In genomic region chr1:71586030-71586429, GRCh38 we compare ENCODE assay signal across 15 cellular contexts.
DNase-seq lines count a peak whose midpoint lies in the region; ATAC-seq lines count a peak whose summit lies in the region.
"Had no signal": no experiment of that assay in that cellular context is flagged by ENCODE, and none has a peak within 500 bp of the region (broad histone marks: within the 10 kb centered on the region; RNA-seq: fewer than 3 reads in every experiment).

No MANE protein-coding gene starts in this region.

- no peaks in the 10 kb centered on the region for H3K27me3 Mint-ChIP-seq in CD4-positive, alpha-beta memory T cell
- H3K27me3 Mint-ChIP-seq: T-helper 17 cell had no signal

- H3K36me3 Mint-ChIP-seq in CD4-positive, alpha-beta memory T cell = no peaks in the 10 kb centered on the region

- H3K27ac Mint-ChIP-seq in CD4-positive, alpha-beta memory T cell = no peak overlapping the region
- H3K27ac Mint-ChIP-seq: T-helper 17 cell had no signal

- H3K4me3 ChIP-seq in CD4-positive, alpha-beta memory T cell (ENCODE audit: low read length in 2 of 2) = no peak overlapping the region
- H3K4me3 ChIP-seq: BLaER1 treated with 17β-estradiol and CSF1 and Interleukin-3, amounts not matched to agents 10 nM and 100 nM had no signal

- CTCF ChIA-PET in CD4-positive, alpha-beta memory T cell (lab: Charles Lee; ENCODE audit: partially characterized antibody) = no interaction called here

- DNase-seq in DMS53 (lab: John Stamatoyannopoulos, UW) = peak; percentile 39
- DNase-seq in DMS53 treated with DMSO at 0.1 percent for 48 hours (lab: John Stamatoyannopoulos, UW; ENCODE audit: unreplicated experiment) = no peak
- DNase-seq in left colon = no peak
- DNase-seq in CD4-positive, alpha-beta memory T cell = no peak
- DNase-seq: NCI-H146, NCI-H345, NCI-H774, SIG-M5, T-helper 17 cell had no signal

- no peak overlapping the region for H3K27ac ChIP-seq in CD4-positive, alpha-beta memory T cell (ENCODE audit: low read depth, low read length)
- H3K27ac ChIP-seq: 22Rv1; BLaER1 treated with 17β-estradiol and CSF1 and Interleukin-3, amounts not matched to agents 10 nM and 100 nM had no signal

- H3K9me3 Mint-ChIP-seq in CD4-positive, alpha-beta memory T cell = peaks cover 0 to 2% (median 0%) of the 10 kb centered on the region in 8 donors

- H3K4me1 Mint-ChIP-seq in CD4-positive, alpha-beta memory T cell = no peaks in the 10 kb centered on the region
- H3K4me1 Mint-ChIP-seq: T-helper 17 cell had no signal

- POLR2A ChIA-PET in CD4-positive, alpha-beta memory T cell (lab: Charles Lee; ENCODE audit: partially characterized antibody) = no interaction called here

- intact Hi-C loops in left colon (cut with DNase I, micrococcal nuclease) = no loop called here
- intact Hi-C loops in CD4-positive, alpha-beta memory T cell (cut with micrococcal nuclease) = no loop called here

- no peaks in the 10 kb centered on the region for H3K27me3 ChIP-seq in CD4-positive, alpha-beta memory T cell (ENCODE audit: insufficient read depth, low read length)
- H3K27me3 ChIP-seq: BLaER1 treated with 17β-estradiol and CSF1 and Interleukin-3, amounts not matched to agents 10 nM and 100 nM had no signal

- no peaks in the 10 kb centered on the region for H3K9me3 ChIP-seq in CD4-positive, alpha-beta memory T cell (ENCODE audit: control insufficient read depth in 1 of 2, low read length in 2 of 2)
- H3K9me3 ChIP-seq: BLaER1 treated with 17β-estradiol and CSF1 and Interleukin-3, amounts not matched to agents 10 nM and 100 nM had no signal

- H3K4me1 ChIP-seq in CD4-positive, alpha-beta memory T cell (ENCODE audit: insufficient read depth, low read length) = no peaks in the 10 kb centered on the region

- H3K4me3 Mint-ChIP-seq in CD4-positive, alpha-beta memory T cell = no peak overlapping the region
- H3K4me3 Mint-ChIP-seq: T-helper 17 cell had no signal

- ATAC-seq in GM21786 (IDR thresholded peaks at IDR 0.05; ENCODE audit: unreplicated experiment) (peak; percentile 49), HG03520 (IDR thresholded peaks at IDR 0.05; ENCODE audit: unreplicated experiment) (peak; percentile 41), left colon (peak; percentile 52), HG03469 (IDR thresholded peaks at IDR 0.05; ENCODE audit: unreplicated experiment) (no peak), HG03095 (IDR thresholded peaks at IDR 0.05; ENCODE audit: unreplicated experiment) (no peak)
- ATAC-seq: T-helper 17 cell had no signal

- no peaks in the 10 kb centered on the region for H3K36me3 ChIP-seq in CD4-positive, alpha-beta memory T cell (ENCODE audit: insufficient read depth, low read length)

Comparison
In these comparisons a context has a peak if more than half of its experiments do, and no peak if none do; other contexts are left out.
1. ATAC-seq: peak in GM21786 (single experiment), HG03520 (single experiment) and left colon (single experiment); none in HG03469 (single experiment) and HG03095 (single experiment).